Comparison of ENCODE assay signal across 28 cellular contexts in the genomic region with DNA sequence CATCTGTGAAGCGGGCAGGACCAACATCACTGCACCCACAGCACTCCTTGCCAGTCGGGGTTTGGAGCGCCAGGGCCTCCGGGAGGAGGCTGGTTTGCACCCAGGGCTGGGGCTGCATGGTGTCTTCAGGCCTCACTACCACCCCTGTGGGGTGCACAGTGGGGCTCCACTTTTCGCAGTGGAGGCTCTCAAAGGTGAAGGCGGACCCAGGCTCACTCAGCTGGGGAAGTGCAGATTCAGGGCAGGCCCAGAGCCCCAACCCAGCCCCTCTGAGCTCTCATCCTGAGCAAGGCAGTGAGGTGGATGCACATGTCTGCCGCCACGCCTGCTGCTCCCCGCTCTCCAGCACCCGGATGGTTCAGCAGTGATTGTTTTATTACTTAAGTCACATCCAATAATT.
DNase-seq lines count a peak whose midpoint lies in the region; ATAC-seq, FAIRE-seq and TF ChIP-seq lines count a peak whose summit lies in the region.
"Had no signal": no experiment of that assay in that cellular context is flagged by ENCODE, and none has a peak within 500 bp of the region (broad histone marks: within the 10 kb centered on the region; RNA-seq: fewer than 3 reads in every experiment).

No MANE protein-coding gene starts in this region.

- no peak overlapping the region for H2AFZ ChIP-seq in H1 (ENCODE audit: low read length)

- CTCF ChIA-PET in H1 (lab: Charles Lee; ENCODE audit: partially characterized antibody): interaction anchor here (0.6 to 1.6 kb wide), 9 partner anchors 11 to 1350 kb away, joined by 3 to 5 read pairs (median 4); no protein-coding TSS in a partner anchor

- TF ChIP-seq EP300 in H1 (IDR thresholded peaks at IDR 0.05; ENCODE audit: borderline replicate concordance in 1 of 2, low read depth in 2 of 2, low read length in 2 of 2) (no peak), tibial nerve (IDR thresholded peaks at IDR 0.05) (no peak)

- no peak overlapping the region for H3K9ac ChIP-seq in H1 (replicated peaks in 1 of 4; ENCODE audit: extremely low read depth in 1 of 4, low read depth in 3 of 4, low read length in 3 of 4)
- H3K9ac ChIP-seq: BLaER1 had no signal

- ATAC-seq in GM18520 (IDR thresholded peaks at IDR 0.05; ENCODE audit: unreplicated experiment): no peak
- ATAC-seq: GM12878 had no signal

- no peak overlapping the region for H3K27ac ChIP-seq in coronary artery
- H3K27ac ChIP-seq in H1 (ENCODE audit: low read depth, low read length): no peak overlapping the region
- H3K27ac ChIP-seq in tibial nerve: no peak overlapping the region
- H3K27ac ChIP-seq: BLaER1 had no signal

- TF ChIP-seq POLR2A in H1 (IDR thresholded peaks at IDR 0.05; ENCODE audit: control extremely low read depth in 1 of 2, low read depth in 2 of 2, low read length in 2 of 2) (no peak), tibial nerve (IDR thresholded peaks at IDR 0.05) (no peak)

- no peaks in the 10 kb centered on the region for H3K23me2 ChIP-seq in H1 (ENCODE audit: low read depth, low read length)

- H2BK120ac ChIP-seq in H1 (replicated peaks; ENCODE audit: low read depth, low read length): no peak overlapping the region

- H2AK5ac ChIP-seq in H1 (ENCODE audit: low read depth, low read length): no peak overlapping the region

- no peak overlapping the region for H4K91ac ChIP-seq in H1 (replicated peaks; ENCODE audit: insufficient read length, low read length)

- H3K56ac ChIP-seq in H1 (replicated peaks; ENCODE audit: insufficient read length, low read depth, low read length): no peak overlapping the region

- no peaks in the 10 kb centered on the region for H3K79me2 ChIP-seq in H1 (ENCODE audit: control insufficient read depth in 1 of 2, insufficient read depth in 2 of 2, low read length in 2 of 2)

- no peaks in the 10 kb centered on the region for H3K9me3 ChIP-seq in H1 (ENCODE audit: insufficient read depth in 2 of 2, low read depth in 1 of 2, low read length in 1 of 2)
- no peaks in the 10 kb centered on the region for H3K9me3 ChIP-seq in tibial nerve
- H3K9me3 ChIP-seq: BE2C, BLaER1 had no signal

- H3K27me3 ChIP-seq in H1 (replicated peaks in 1 of 4; ENCODE audit: control insufficient read depth in 3 of 4, extremely low read depth in 1 of 4, insufficient read depth in 3 of 4, low read length in 3 of 4) (no peaks in the 10 kb centered on the region), tibial nerve (no peaks in the 10 kb centered on the region)
- H3K27me3 ChIP-seq: BE2C, BLaER1 had no signal

- H2BK12ac ChIP-seq in H1 (ENCODE audit: low read depth, low read length): peak overlapping the region; percentile 60; the same call in 1 of the 2 replicates

- no peak overlapping the region for H3K4ac ChIP-seq in H1 (replicated peaks; ENCODE audit: insufficient read length, low read depth, low read length)

- H3K23ac ChIP-seq in H1 (ENCODE audit: insufficient read length): no peak overlapping the region

- POLR2A ChIA-PET in H1 (lab: Charles Lee; ENCODE audit: partially characterized antibody): no interaction called here

- H3K36me3 ChIP-seq in H1 (ENCODE audit: control insufficient read depth in 2 of 4, insufficient read depth in 4 of 4, low read length in 3 of 4) (no peaks in the 10 kb centered on the region), tibial nerve (no peaks in the 10 kb centered on the region)
- H3K36me3 ChIP-seq: BE2C, BLaER1 had no signal

- H4K20me1 ChIP-seq in H1 (replicated peaks in 1 of 2; ENCODE audit: control insufficient read depth in 1 of 2, insufficient read depth in 2 of 2, low read length in 2 of 2): no peaks in the 10 kb centered on the region
- H4K20me1 ChIP-seq: BLaER1 had no signal

- no peak overlapping the region for H2BK20ac ChIP-seq in H1 (ENCODE audit: low read length)

- H3K79me1 ChIP-seq in H1 (ENCODE audit: low read depth, low read length): no peaks in the 10 kb centered on the region

- no peak overlapping the region for H4K8ac ChIP-seq in H1 (ENCODE audit: extremely low read depth, insufficient read depth, low read length)

- H3K4me2 ChIP-seq in H1 (ENCODE audit: insufficient read depth in 1 of 2, low read depth in 2 of 2, low read length in 2 of 2): no peak overlapping the region
- H3K4me2 ChIP-seq: BLaER1 had no signal

- H2BK15ac ChIP-seq in H1 (ENCODE audit: low read length): no peak overlapping the region

- H3K4me1 ChIP-seq in H1 (replicated peaks in 1 of 4; ENCODE audit: control insufficient read depth in 3 of 4, insufficient read depth in 4 of 4, low read length in 3 of 4) (peaks cover 0 to 3% (median 1%) of the 10 kb centered on the region in 4 experiments; a peak in 2 of 7 replicates), tibial nerve (no peaks in the 10 kb centered on the region)
- H3K4me1 ChIP-seq: BE2C, BLaER1 had no signal

- H3K14ac ChIP-seq in H1 (ENCODE audit: insufficient read length): no peak overlapping the region

- no peak overlapping the region for H3K18ac ChIP-seq in H1 (ENCODE audit: extremely low read depth, low read length)

- no peak for TF ChIP-seq CTCF in coronary artery (IDR thresholded peaks at IDR 0.05)
- no peak for TF ChIP-seq CTCF in H1 (IDR thresholded peaks at IDR 0.05; ENCODE audit: control extremely low read depth in 1 of 3, insufficient read depth in 1 of 3, low read depth in 1 of 3, low read length in 3 of 3)
- TF ChIP-seq CTCF in tibial nerve (IDR thresholded peaks at IDR 0.05): no peak

- no peak overlapping the region for H2BK5ac ChIP-seq in H1 (ENCODE audit: low read depth, low read length)

- DNase-seq in coronary artery (ENCODE audit: low spot score) (peak; percentile 60), H1 (ENCODE audit: low read depth in 1 of 2, low spot score in 2 of 2) (no peak), islet precursor cell (peak; percentile 38), tibial nerve (ENCODE audit: low spot score in 2 of 2) (no peak)
- no peak for DNase-seq in stimulated activated CD4-positive, alpha-beta T cell treated with anti-CD3 and anti-CD28 coated beads, Interleukin-2, amount 100 ng/mL, for 48 hours
- no peak for DNase-seq in stimulated activated CD4-positive, alpha-beta T cell treated with anti-CD3 and anti-CD28 coated beads, Interleukin-4, amount 100 ng/mL, for 24 hours
- DNase-seq: 8988T; ACHN; BE2C; C1 segment of cervical spinal cord; CD4-positive, alpha-beta memory T cell; CD4-positive, CD25-positive, alpha-beta regulatory T cell; CD8-positive, alpha-beta memory T cell; COR-L47; DMS 273 treated with DMSO at 0.1 percent for 48 hours; DMS153; DMS53; DMS79; DND-41; EL; GDM1 had no signal

- FAIRE-seq in H1 (lab: Jason Lieb, UNC): no peak
- FAIRE-seq: A204.1, GM12878, GM12892, GM18507, GM19239 had no signal

- H3K4me3 ChIP-seq in coronary artery: no peak overlapping the region
- no peak overlapping the region for H3K4me3 ChIP-seq in H1 (ENCODE audit: extremely low read depth in 1 of 4, insufficient read depth in 2 of 4, low read depth in 3 of 4, low read length in 4 of 4)
- H3K4me3 ChIP-seq in tibial nerve: no peak overlapping the region
- H3K4me3 ChIP-seq: BLaER1, GM12878 had no signal

- no peak for TF ChIP-seq RAD21 in H1 (IDR thresholded peaks at IDR 0.05 in 1 of 2, conservative IDR thresholded peaks at IDR 0.05 in 1 of 2; ENCODE audit: low read depth in 2 of 2, low read length in 2 of 2)

- WGBS in H1 (ENCODE audit: extremely low coverage in 1 of 2, insufficient coverage in 1 of 2, insufficient read length in 1 of 2, insufficient replicate concordance in 2 of 2, low coverage in 1 of 2, low lambda C conversion rate in 2 of 2, missing lambda C conversion rate in 1 of 2), 2 experiments: 76% methylated on average over 10 of the region's 10 CpGs; no CpG with 5 or more reads in 1 of the 2 experiments
- 81 to 84% methylated on average over 9 to 10 of the region's 10 CpGs for WGBS in tibial nerve, 2 donors

- no peak overlapping the region for H4K5ac ChIP-seq in H1 (ENCODE audit: insufficient read length, low read depth, low read length)

TF ChIP-seq in H1, 55 proteins besides CTCF, POLR2A, EP300 and RAD21 (continues in another document):
- TF ChIP-seq SP4 (IDR thresholded peaks at IDR 0.05; ENCODE audit: low read length) (no peak), SIX5 (IDR thresholded peaks at IDR 0.05; ENCODE audit: low read depth, low read length) (no peak), CBX5 (IDR thresholded peaks at IDR 0.05; ENCODE audit: low read depth, low read length) (no peak), CHD1 (IDR thresholded peaks at IDR 0.05; ENCODE audit: low read depth, low read length) (no peak), JUN (IDR thresholded peaks at IDR 0.05; ENCODE audit: low read depth, low read length) (no peak), SP1 (IDR thresholded peaks at IDR 0.05; ENCODE audit: low read depth, low read length) (no peak), TAF1 (IDR thresholded peaks at IDR 0.05; ENCODE audit: low read depth, low read length) (no peak)
- TF ChIP-seq, protein P1, sequence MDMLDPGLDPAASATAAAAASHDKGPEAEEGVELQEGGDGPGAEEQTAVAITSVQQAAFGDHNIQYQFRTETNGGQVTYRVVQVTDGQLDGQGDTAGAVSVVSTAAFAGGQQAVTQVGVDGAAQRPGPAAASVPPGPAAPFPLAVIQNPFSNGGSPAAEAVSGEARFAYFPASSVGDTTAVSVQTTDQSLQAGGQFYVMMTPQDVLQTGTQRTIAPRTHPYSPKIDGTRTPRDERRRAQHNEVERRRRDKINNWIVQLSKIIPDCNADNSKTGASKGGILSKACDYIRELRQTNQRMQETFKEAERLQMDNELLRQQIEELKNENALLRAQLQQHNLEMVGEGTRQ (IDR thresholded peaks at IDR 0.05; ENCODE audit: low read length): no peak

Comparison
In these comparisons a context has a peak if more than half of its experiments do, and no peak if none do; other contexts are left out.
1. DNase-seq: peak in coronary artery (single experiment) and islet precursor cell (single experiment); none in H1 (0 of 2), stimulated activated CD4-positive, alpha-beta T cell treated with anti-CD3 and anti-CD28 coated beads, Interleukin-2, amount 100 ng/mL, for 48 hours (0 of 2), stimulated activated CD4-positive, alpha-beta T cell treated with anti-CD3 and anti-CD28 coated beads, Interleukin-4, amount 100 ng/mL, for 24 hours (single experiment) and tibial nerve (0 of 2).